7 cellular contexts compared by ENCODE assay signal in genomic region chr5:134373633-134374032, GRCh38. TPM values are rescaled to one million over a fixed set of nuclear protein-coding genes. Genes with fewer than 3 reads are reported as not detected.
DNase-seq lines count a peak whose midpoint lies in the region; ATAC-seq and TF ChIP-seq lines count a peak whose summit lies in the region.
"Not testable (repeated sequence)": the region's sequence is repeated elsewhere in the genome, so short reads cannot be mapped to it uniquely, and the experiment has no call there.

No MANE protein-coding gene starts in this region.

- H3K9me3 Mint-ChIP-seq in CD8-positive, alpha-beta memory T cell; T-cell; activated T-helper 1 cell treated with anti-CD3 and anti-CD28 coated beads, Interleukin-12 subunit alpha, Interleukin-12 subunit beta, Interleukin-2, Interleukin-4 antibody, amounts not matched to agents 30 ng/mL and 10 ng/mL and 1 ng/mL, durations not matched to agents 14 hours and 24 hours and 36 hours; naive thymus-derived CD8-positive, alpha-beta T cell: not testable (repeated sequence)

- DNase-seq in CD8-positive, alpha-beta memory T cell; T-cell; activated T-helper 1 cell treated with anti-CD3 and anti-CD28 coated beads, Interleukin-12 subunit alpha, Interleukin-12 subunit beta, Interleukin-2, Interleukin-4 antibody, amounts not matched to agents 30 ng/mL and 10 ng/mL and 1 ng/mL, durations not matched to agents 14 hours and 24 hours and 36 hours (ENCODE audit: low spot score); breast epithelium (ENCODE audit: low spot score in 2 of 2); heart left ventricle; naive thymus-derived CD8-positive, alpha-beta T cell: not testable (repeated sequence)

- H3K4me1 ChIP-seq in CD8-positive, alpha-beta memory T cell (ENCODE audit: insufficient read depth, low read length) = peaks cover 49% of the 10 kb centered on the region
- not testable (repeated sequence) for H3K4me1 ChIP-seq in breast epithelium; skeletal muscle satellite cell (ENCODE audit: control insufficient read depth, insufficient read depth, low read length)
- H3K4me1 ChIP-seq in heart left ventricle = peaks cover 0 to 61% (median 38%) of the 10 kb centered on the region in 12 donors

- not testable (repeated sequence) for H3K27ac ChIP-seq in CD8-positive, alpha-beta memory T cell (ENCODE audit: low read depth, low read length); breast epithelium; heart left ventricle

- intact Hi-C loops in activated T-helper 1 cell treated with anti-CD3 and anti-CD28 coated beads, Interleukin-12 subunit alpha, Interleukin-12 subunit beta, Interleukin-2, Interleukin-4 antibody, amounts not matched to agents 30 ng/mL and 10 ng/mL and 1 ng/mL, durations not matched to agents 14 hours and 24 hours and 36 hours (cut with micrococcal nuclease) = loop anchor here (5.0 kb wide), 1 partner anchor 71 kb away; no protein-coding TSS in a partner anchor
- intact Hi-C loops in breast epithelium (cut with DNase I; ENCODE audit: low total_unique reads) = not testable (repeated sequence)
- intact Hi-C loops in heart left ventricle (cut with DNase I) = loop anchor here in 7 of 10 donors (5.0 kb wide), 4 partner anchors 39 to 204 kb away; partner anchors contain the start of genes JADE2 (in 5 of the 7), CDKN2AIPNL (in 1 of the 7) and SKP1 (in 1 of the 7)

- POLR2A ChIA-PET in CD8-positive, alpha-beta memory T cell (lab: Charles Lee); T-cell (lab: Charles Lee); naive thymus-derived CD8-positive, alpha-beta T cell (lab: Charles Lee): not testable (repeated sequence)

- ATAC-seq in T-cell (replicated peaks in 1 of 4); heart left ventricle; naive thymus-derived CD8-positive, alpha-beta T cell: not testable (repeated sequence)

- H3K4me3 Mint-ChIP-seq in CD8-positive, alpha-beta memory T cell = peak overlapping the region; percentile 49 to 98 (median 61)
- peak overlapping the region; percentile 59 to 97 (median 76) for H3K4me3 Mint-ChIP-seq in T-cell
- H3K4me3 Mint-ChIP-seq in activated T-helper 1 cell treated with anti-CD3 and anti-CD28 coated beads, Interleukin-12 subunit alpha, Interleukin-12 subunit beta, Interleukin-2, Interleukin-4 antibody, amounts not matched to agents 30 ng/mL and 10 ng/mL and 1 ng/mL, durations not matched to agents 14 hours and 24 hours and 36 hours = peak overlapping the region; percentile 67
- peak overlapping the region; percentile 9 to 97 (median 69) for H3K4me3 Mint-ChIP-seq in naive thymus-derived CD8-positive, alpha-beta T cell

- peaks cover 47 to 69% (median 62%) of the 10 kb centered on the region in 3 donors for H3K4me1 Mint-ChIP-seq in CD8-positive, alpha-beta memory T cell
- peaks cover 57 to 70% (median 65%) of the 10 kb centered on the region in 3 donors for H3K4me1 Mint-ChIP-seq in T-cell
- H3K4me1 Mint-ChIP-seq in activated T-helper 1 cell treated with anti-CD3 and anti-CD28 coated beads, Interleukin-12 subunit alpha, Interleukin-12 subunit beta, Interleukin-2, Interleukin-4 antibody, amounts not matched to agents 30 ng/mL and 10 ng/mL and 1 ng/mL, durations not matched to agents 14 hours and 24 hours and 36 hours (ENCODE audit: low read depth) = peaks cover 63% of the 10 kb centered on the region
- H3K4me1 Mint-ChIP-seq in naive thymus-derived CD8-positive, alpha-beta T cell = peaks cover 18 to 69% (median 63%) of the 10 kb centered on the region in 4 donors

- WGBS in heart left ventricle, 4 donors = 86 to 90% (median 88%) methylated on average over 5 of the region's 5 CpGs

- not testable (repeated sequence) for TF ChIP-seq CTCF in breast epithelium (IDR thresholded peaks at IDR 0.05); heart left ventricle (IDR thresholded peaks at IDR 0.05)

- H3K27ac Mint-ChIP-seq in CD8-positive, alpha-beta memory T cell = peak overlapping the region in 7 of 8 donors; percentile 31 to 98 (median 52)
- H3K27ac Mint-ChIP-seq in T-cell = peak overlapping the region; percentile 55 to 75
- H3K27ac Mint-ChIP-seq in activated T-helper 1 cell treated with anti-CD3 and anti-CD28 coated beads, Interleukin-12 subunit alpha, Interleukin-12 subunit beta, Interleukin-2, Interleukin-4 antibody, amounts not matched to agents 30 ng/mL and 10 ng/mL and 1 ng/mL, durations not matched to agents 14 hours and 24 hours and 36 hours = not testable (repeated sequence)
- peak overlapping the region in 6 of 10 donors; percentile 53 to 98 (median 70) for H3K27ac Mint-ChIP-seq in naive thymus-derived CD8-positive, alpha-beta T cell

- H3K27me3 Mint-ChIP-seq in CD8-positive, alpha-beta memory T cell; T-cell; activated T-helper 1 cell treated with anti-CD3 and anti-CD28 coated beads, Interleukin-12 subunit alpha, Interleukin-12 subunit beta, Interleukin-2, Interleukin-4 antibody, amounts not matched to agents 30 ng/mL and 10 ng/mL and 1 ng/mL, durations not matched to agents 14 hours and 24 hours and 36 hours (ENCODE audit: insufficient read depth); naive thymus-derived CD8-positive, alpha-beta T cell: not testable (repeated sequence)

- TF ChIP-seq POLR2A in breast epithelium (IDR thresholded peaks at IDR 0.05); heart left ventricle (IDR thresholded peaks at IDR 0.05): not testable (repeated sequence)

- H3K4me2 ChIP-seq in skeletal muscle satellite cell (ENCODE audit: low read length) = peak overlapping the region; percentile 89

- not testable (repeated sequence) for H3K9ac ChIP-seq in skeletal muscle satellite cell (ENCODE audit: low read depth, low read length)

- H3K36me3 ChIP-seq in CD8-positive, alpha-beta memory T cell (ENCODE audit: insufficient read depth, low read length) = peaks cover 12% of the 10 kb centered on the region
- H3K36me3 ChIP-seq in breast epithelium = not testable (repeated sequence)
- peaks cover 0 to 46% (median 39%) of the 10 kb centered on the region in 9 donors for H3K36me3 ChIP-seq in heart left ventricle
- peaks cover 34% of the 10 kb centered on the region for H3K36me3 ChIP-seq in skeletal muscle satellite cell (ENCODE audit: insufficient read depth, low read length)

- H3K27me3 ChIP-seq in CD8-positive, alpha-beta memory T cell (ENCODE audit: insufficient read depth, low read length, poor library complexity, severe bottlenecking); breast epithelium; heart left ventricle; skeletal muscle satellite cell (ENCODE audit: control insufficient read depth, insufficient read depth, low read length): not testable (repeated sequence)

- peaks cover 3 to 64% (median 6%) of the 10 kb centered on the region in 3 donors for H3K36me3 Mint-ChIP-seq in CD8-positive, alpha-beta memory T cell
- H3K36me3 Mint-ChIP-seq in T-cell = peaks cover 25% of the 10 kb centered on the region
- peaks cover 35% of the 10 kb centered on the region for H3K36me3 Mint-ChIP-seq in activated T-helper 1 cell treated with anti-CD3 and anti-CD28 coated beads, Interleukin-12 subunit alpha, Interleukin-12 subunit beta, Interleukin-2, Interleukin-4 antibody, amounts not matched to agents 30 ng/mL and 10 ng/mL and 1 ng/mL, durations not matched to agents 14 hours and 24 hours and 36 hours (ENCODE audit: low read depth)
- peaks cover 0 to 48% (median 4%) of the 10 kb centered on the region in 3 donors for H3K36me3 Mint-ChIP-seq in naive thymus-derived CD8-positive, alpha-beta T cell

- not testable (repeated sequence) for H3K9me3 ChIP-seq in CD8-positive, alpha-beta memory T cell (ENCODE audit: low read length); breast epithelium; heart left ventricle; skeletal muscle satellite cell (replicated peaks; ENCODE audit: low read length)

- CTCF ChIA-PET in CD8-positive, alpha-beta memory T cell (lab: Charles Lee); T-cell (lab: Charles Lee): not testable (repeated sequence)

- not testable (repeated sequence) for H3K4me3 ChIP-seq in CD8-positive, alpha-beta memory T cell (ENCODE audit: low read length); skeletal muscle satellite cell (ENCODE audit: low read length)
- H3K4me3 ChIP-seq in breast epithelium (peak overlapping the region in 2 of 3 donors; percentile 97 to 100), heart left ventricle (peak overlapping the region in 7 of 12 donors; percentile 83 to 99 (median 91))

RNA-seq across cellular contexts. Expression of gene UBE2B, which starts 2.3 kb away (rescaled TPM):
- 100 to 1,000 TPM; 105 TPM for total RNA-seq in CD8-positive, alpha-beta memory T cell
- polyA plus RNA-seq in CD8-positive, alpha-beta memory T cell = 79.3 TPM
- total RNA-seq in T-cell (100 to 1,000 TPM in 3 of 5 donors, 10 to 100 TPM in 2; 97.2 to 135 (median 101) TPM), breast epithelium (10 to 100 TPM; 54.6 to 76.7 (median 72.2) TPM), heart left ventricle (100 to 1,000 TPM in 8 of 9 donors, 10 to 100 TPM in 1; 62.8 to 230 (median 188) TPM)
- 98.9 and 108 TPM in 2 replicates for total RNA-seq in activated T-helper 1 cell treated with anti-CD3 and anti-CD28 coated beads, Interleukin-12 subunit alpha, Interleukin-12 subunit beta, Interleukin-2, Interleukin-4 antibody, amounts not matched to agents 30 ng/mL and 10 ng/mL and 1 ng/mL, durations not matched to agents 14 hours and 24 hours and 36 hours
- polyA plus RNA-seq in heart left ventricle = 100 to 1,000 TPM; 119 to 195 TPM
- 100 to 1,000 TPM; 147 to 161 TPM for total RNA-seq in naive thymus-derived CD8-positive, alpha-beta T cell
- polyA plus RNA-seq in naive thymus-derived CD8-positive, alpha-beta T cell = 10 to 100 TPM; 55.2 to 80.3 (median 77.6) TPM
- 21.5 and 30.6 TPM in 2 replicates for total RNA-seq in skeletal muscle satellite cell (2012; rRNA removed)

RNA-seq across cellular contexts. Expression of gene CDKL3, which starts 6.7 kb away (rescaled TPM):
- total RNA-seq in CD8-positive, alpha-beta memory T cell = 1 to 10 TPM; 2.5 to 3.3 TPM
- polyA plus RNA-seq in CD8-positive, alpha-beta memory T cell = 0.38 TPM
- total RNA-seq in T-cell (1 to 10 TPM in 3 of 5 donors, under 1 TPM in 2; 0.32 to 1.6 (median 1.2) TPM), breast epithelium (1 to 10 TPM; 1.3 to 2.3 (median 1.4) TPM), heart left ventricle (1 to 10 TPM; 2.6 to 8.0 (median 4.3) TPM)
- 0.67 and 1.5 TPM in 2 replicates for total RNA-seq in activated T-helper 1 cell treated with anti-CD3 and anti-CD28 coated beads, Interleukin-12 subunit alpha, Interleukin-12 subunit beta, Interleukin-2, Interleukin-4 antibody, amounts not matched to agents 30 ng/mL and 10 ng/mL and 1 ng/mL, durations not matched to agents 14 hours and 24 hours and 36 hours
- 1 to 10 TPM; 3.3 to 5.1 TPM for polyA plus RNA-seq in heart left ventricle
- 1 to 10 TPM; 1.5 to 2.6 TPM for total RNA-seq in naive thymus-derived CD8-positive, alpha-beta T cell
- polyA plus RNA-seq in naive thymus-derived CD8-positive, alpha-beta T cell = 1 to 10 TPM in 2 of 3 donors, not detected in 1; 1.6 to 2.6 TPM
- 0.87 and 1.5 TPM in 2 replicates for total RNA-seq in skeletal muscle satellite cell (2012; rRNA removed)

RNA-seq across cellular contexts. Expression of gene CDKN2AIPNL, which starts 38.0 kb away (rescaled TPM):
- total RNA-seq in CD8-positive, alpha-beta memory T cell = 10 to 100 TPM; 42.1 to 42.2 TPM
- polyA plus RNA-seq in CD8-positive, alpha-beta memory T cell = 29.6 TPM
- total RNA-seq in T-cell (10 to 100 TPM; 14.0 to 17.3 (median 15.3) TPM), breast epithelium (10 to 100 TPM; 16.2 to 20.8 (median 19.7) TPM), heart left ventricle (10 to 100 TPM; 26.6 to 38.4 (median 32.3) TPM)
- 33.6 and 35.6 TPM in 2 replicates for total RNA-seq in activated T-helper 1 cell treated with anti-CD3 and anti-CD28 coated beads, Interleukin-12 subunit alpha, Interleukin-12 subunit beta, Interleukin-2, Interleukin-4 antibody, amounts not matched to agents 30 ng/mL and 10 ng/mL and 1 ng/mL, durations not matched to agents 14 hours and 24 hours and 36 hours
- polyA plus RNA-seq in heart left ventricle = 10 to 100 TPM; 45.1 to 87.5 TPM
- 10 to 100 TPM; 18.3 to 19.8 TPM for total RNA-seq in naive thymus-derived CD8-positive, alpha-beta T cell
- polyA plus RNA-seq in naive thymus-derived CD8-positive, alpha-beta T cell = 10 to 100 TPM; 28.0 to 34.2 (median 33.6) TPM
- total RNA-seq in skeletal muscle satellite cell (2012; rRNA removed) = 33.7 and 47.4 TPM in 2 replicates
